ENCODE assay signal across 1 cellular context in the genomic region with DNA sequence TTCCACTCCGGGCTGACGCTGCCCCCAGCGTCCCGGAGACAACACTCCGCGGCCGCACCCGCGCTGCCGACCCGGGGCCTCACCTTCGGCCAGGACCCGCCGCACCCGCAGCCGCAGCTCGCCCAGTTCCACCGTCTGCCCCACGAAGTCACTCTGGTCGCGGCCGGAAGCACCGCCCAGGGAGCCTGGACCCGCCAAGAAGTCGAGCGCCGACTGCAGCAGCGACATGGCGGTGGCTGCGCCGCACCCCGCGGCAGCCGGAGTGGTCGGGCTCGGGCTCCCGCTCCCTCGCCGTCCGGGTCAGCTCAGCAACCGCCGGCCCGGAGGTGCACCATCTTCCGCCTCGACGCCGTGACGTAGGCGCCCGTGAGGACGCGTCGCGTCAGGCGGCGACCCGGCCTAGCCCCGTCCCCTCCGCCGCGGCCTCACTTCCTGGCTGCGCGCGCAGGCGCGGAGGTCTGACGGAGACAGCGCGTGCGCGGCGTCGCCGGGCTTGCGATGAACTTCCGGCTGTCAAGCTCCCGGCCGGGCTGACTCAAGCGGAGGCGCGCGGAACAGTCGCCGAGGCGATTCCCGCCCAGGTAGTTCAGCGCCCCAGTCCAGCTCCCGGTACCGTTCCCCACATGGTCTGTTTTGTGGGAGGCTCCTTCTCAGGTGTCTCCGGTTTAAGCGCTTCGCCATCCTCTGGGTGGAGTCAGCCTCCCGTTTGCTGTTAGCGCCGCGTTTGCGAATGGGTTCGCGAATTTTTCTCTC.
TF ChIP-seq lines count a peak whose summit lies in the region.

Gene GAK (minus strand): TSS at position 357 of the 753 bp plus-strand sequence. CDS start 129 bp downstream, at position 228.
A gene with protein sequence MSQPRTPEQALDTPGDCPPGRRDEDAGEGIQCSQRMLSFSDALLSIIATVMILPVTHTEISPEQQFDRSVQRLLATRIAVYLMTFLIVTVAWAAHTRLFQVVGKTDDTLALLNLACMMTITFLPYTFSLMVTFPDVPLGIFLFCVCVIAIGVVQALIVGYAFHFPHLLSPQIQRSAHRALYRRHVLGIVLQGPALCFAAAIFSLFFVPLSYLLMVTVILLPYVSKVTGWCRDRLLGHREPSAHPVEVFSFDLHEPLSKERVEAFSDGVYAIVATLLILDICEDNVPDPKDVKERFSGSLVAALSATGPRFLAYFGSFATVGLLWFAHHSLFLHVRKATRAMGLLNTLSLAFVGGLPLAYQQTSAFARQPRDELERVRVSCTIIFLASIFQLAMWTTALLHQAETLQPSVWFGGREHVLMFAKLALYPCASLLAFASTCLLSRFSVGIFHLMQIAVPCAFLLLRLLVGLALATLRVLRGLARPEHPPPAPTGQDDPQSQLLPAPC (plus strand): TSS at position 501 of the 753 bp plus-strand sequence. CDS start 15,280 bp downstream, outside the sequence.

TF ChIP-seq in HepG2, 621 proteins besides CTCF, POLR2A, EP300 and RAD21 (continued from another document and continues in another):
- no peak for TF ChIP-seq ZNF512 (CRISPR knock-in tag; IDR thresholded peaks at IDR 0.05)
- TF ChIP-seq ZNF547 (CRISPR knock-in tag; IDR thresholded peaks at IDR 0.05), result peak; percentile 86
- TF ChIP-seq ZKSCAN8 (CRISPR knock-in tag; IDR thresholded peaks at IDR 0.05; ENCODE audit: borderline replicate concordance), result peak; percentile 12; the same call in 1 of the 2 replicates
- TF ChIP-seq PHF8 (CRISPR knock-in tag; IDR thresholded peaks at IDR 0.05), result peak; percentile 90
- TF ChIP-seq, protein P1, sequence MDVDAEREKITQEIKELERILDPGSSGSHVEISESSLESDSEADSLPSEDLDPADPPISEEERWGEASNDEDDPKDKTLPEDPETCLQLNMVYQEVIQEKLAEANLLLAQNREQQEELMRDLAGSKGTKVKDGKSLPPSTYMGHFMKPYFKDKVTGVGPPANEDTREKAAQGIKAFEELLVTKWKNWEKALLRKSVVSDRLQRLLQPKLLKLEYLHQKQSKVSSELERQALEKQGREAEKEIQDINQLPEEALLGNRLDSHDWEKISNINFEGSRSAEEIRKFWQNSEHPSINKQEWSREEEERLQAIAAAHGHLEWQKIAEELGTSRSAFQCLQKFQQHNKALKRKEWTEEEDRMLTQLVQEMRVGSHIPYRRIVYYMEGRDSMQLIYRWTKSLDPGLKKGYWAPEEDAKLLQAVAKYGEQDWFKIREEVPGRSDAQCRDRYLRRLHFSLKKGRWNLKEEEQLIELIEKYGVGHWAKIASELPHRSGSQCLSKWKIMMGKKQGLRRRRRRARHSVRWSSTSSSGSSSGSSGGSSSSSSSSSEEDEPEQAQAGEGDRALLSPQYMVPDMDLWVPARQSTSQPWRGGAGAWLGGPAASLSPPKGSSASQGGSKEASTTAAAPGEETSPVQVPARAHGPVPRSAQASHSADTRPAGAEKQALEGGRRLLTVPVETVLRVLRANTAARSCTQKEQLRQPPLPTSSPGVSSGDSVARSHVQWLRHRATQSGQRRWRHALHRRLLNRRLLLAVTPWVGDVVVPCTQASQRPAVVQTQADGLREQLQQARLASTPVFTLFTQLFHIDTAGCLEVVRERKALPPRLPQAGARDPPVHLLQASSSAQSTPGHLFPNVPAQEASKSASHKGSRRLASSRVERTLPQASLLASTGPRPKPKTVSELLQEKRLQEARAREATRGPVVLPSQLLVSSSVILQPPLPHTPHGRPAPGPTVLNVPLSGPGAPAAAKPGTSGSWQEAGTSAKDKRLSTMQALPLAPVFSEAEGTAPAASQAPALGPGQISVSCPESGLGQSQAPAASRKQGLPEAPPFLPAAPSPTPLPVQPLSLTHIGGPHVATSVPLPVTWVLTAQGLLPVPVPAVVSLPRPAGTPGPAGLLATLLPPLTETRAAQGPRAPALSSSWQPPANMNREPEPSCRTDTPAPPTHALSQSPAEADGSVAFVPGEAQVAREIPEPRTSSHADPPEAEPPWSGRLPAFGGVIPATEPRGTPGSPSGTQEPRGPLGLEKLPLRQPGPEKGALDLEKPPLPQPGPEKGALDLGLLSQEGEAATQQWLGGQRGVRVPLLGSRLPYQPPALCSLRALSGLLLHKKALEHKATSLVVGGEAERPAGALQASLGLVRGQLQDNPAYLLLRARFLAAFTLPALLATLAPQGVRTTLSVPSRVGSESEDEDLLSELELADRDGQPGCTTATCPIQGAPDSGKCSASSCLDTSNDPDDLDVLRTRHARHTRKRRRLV (CRISPR knock-in tag; IDR thresholded peaks at IDR 0.05), result no peak
- no peak for TF ChIP-seq ZNF17 (CRISPR knock-in tag; IDR thresholded peaks at IDR 0.05)
- peak; percentile 85; the same call in 1 of the 2 replicates for TF ChIP-seq ZNF747 (CRISPR knock-in tag; IDR thresholded peaks at IDR 0.05; ENCODE audit: borderline replicate concordance)
- peak; percentile 72; the same call in 1 of the 2 replicates for TF ChIP-seq KDM2A (CRISPR knock-in tag; IDR thresholded peaks at IDR 0.05; ENCODE audit: borderline replicate concordance, low read depth)
- TF ChIP-seq ZNF138 (CRISPR knock-in tag; IDR thresholded peaks at IDR 0.05; ENCODE audit: low read depth), result peak; percentile 89
- TF ChIP-seq ZEB1 (IDR thresholded peaks at IDR 0.05; ENCODE audit: insufficient replicate concordance, low read depth), result no peak
- TF ChIP-seq MYNN (CRISPR knock-in tag; IDR thresholded peaks at IDR 0.05; ENCODE audit: low read depth), result no peak
- TF ChIP-seq FOXO1 (CRISPR knock-in tag; IDR thresholded peaks at IDR 0.05), result no peak; the same call in 1 of the 2 replicates
- TF ChIP-seq ATF6 (CRISPR knock-in tag; conservative IDR thresholded peaks at IDR 0.05), result no peak
- TF ChIP-seq EHMT2 (IDR thresholded peaks at IDR 0.05; ENCODE audit: borderline replicate concordance, low read depth, low read length), result no peak
- TF ChIP-seq ZMAT3 (CRISPR knock-in tag; conservative IDR thresholded peaks at IDR 0.05), result peak; percentile 86
- no peak for TF ChIP-seq KDM1A (CRISPR knock-in tag; IDR thresholded peaks at IDR 0.05)
- TF ChIP-seq SMARCC2 (IDR thresholded peaks at IDR 0.05), result no peak
- peak; percentile 88 for TF ChIP-seq ZNF891 (CRISPR knock-in tag; IDR thresholded peaks at IDR 0.05)
- TF ChIP-seq SP5 (CRISPR knock-in tag; IDR thresholded peaks at IDR 0.05; ENCODE audit: borderline replicate concordance, low read depth), result no peak
- TF ChIP-seq ZZZ3 (CRISPR knock-in tag; IDR thresholded peaks at IDR 0.05; ENCODE audit: borderline replicate concordance), result peak; percentile 76; the same call in 1 of the 2 replicates
- peak; percentile 72 for TF ChIP-seq KDM5B (CRISPR knock-in tag; IDR thresholded peaks at IDR 0.05; ENCODE audit: borderline replicate concordance)
- no peak for TF ChIP-seq ZNF75D (CRISPR knock-in tag; IDR thresholded peaks at IDR 0.05; ENCODE audit: borderline replicate concordance)
- TF ChIP-seq LBX2 (CRISPR knock-in tag; IDR thresholded peaks at IDR 0.05; ENCODE audit: borderline replicate concordance), result peak; percentile 35; the same call in 1 of the 2 replicates
- no peak for TF ChIP-seq ZNF3 (CRISPR knock-in tag; IDR thresholded peaks at IDR 0.05)
- TF ChIP-seq ZNF782 (CRISPR knock-in tag; IDR thresholded peaks at IDR 0.05; ENCODE audit: borderline replicate concordance), result no peak
- TF ChIP-seq ZNF510 (CRISPR knock-in tag; IDR thresholded peaks at IDR 0.05; ENCODE audit: low read depth), result no peak
- no peak for TF ChIP-seq HNF4A (CRISPR knock-in tag; IDR thresholded peaks at IDR 0.05)
- TF ChIP-seq, protein P2, sequence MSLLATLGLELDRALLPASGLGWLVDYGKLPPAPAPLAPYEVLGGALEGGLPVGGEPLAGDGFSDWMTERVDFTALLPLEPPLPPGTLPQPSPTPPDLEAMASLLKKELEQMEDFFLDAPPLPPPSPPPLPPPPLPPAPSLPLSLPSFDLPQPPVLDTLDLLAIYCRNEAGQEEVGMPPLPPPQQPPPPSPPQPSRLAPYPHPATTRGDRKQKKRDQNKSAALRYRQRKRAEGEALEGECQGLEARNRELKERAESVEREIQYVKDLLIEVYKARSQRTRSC (CRISPR knock-in tag; IDR thresholded peaks at IDR 0.05; ENCODE audit: low read depth), result no peak
- TF ChIP-seq, protein P3, sequence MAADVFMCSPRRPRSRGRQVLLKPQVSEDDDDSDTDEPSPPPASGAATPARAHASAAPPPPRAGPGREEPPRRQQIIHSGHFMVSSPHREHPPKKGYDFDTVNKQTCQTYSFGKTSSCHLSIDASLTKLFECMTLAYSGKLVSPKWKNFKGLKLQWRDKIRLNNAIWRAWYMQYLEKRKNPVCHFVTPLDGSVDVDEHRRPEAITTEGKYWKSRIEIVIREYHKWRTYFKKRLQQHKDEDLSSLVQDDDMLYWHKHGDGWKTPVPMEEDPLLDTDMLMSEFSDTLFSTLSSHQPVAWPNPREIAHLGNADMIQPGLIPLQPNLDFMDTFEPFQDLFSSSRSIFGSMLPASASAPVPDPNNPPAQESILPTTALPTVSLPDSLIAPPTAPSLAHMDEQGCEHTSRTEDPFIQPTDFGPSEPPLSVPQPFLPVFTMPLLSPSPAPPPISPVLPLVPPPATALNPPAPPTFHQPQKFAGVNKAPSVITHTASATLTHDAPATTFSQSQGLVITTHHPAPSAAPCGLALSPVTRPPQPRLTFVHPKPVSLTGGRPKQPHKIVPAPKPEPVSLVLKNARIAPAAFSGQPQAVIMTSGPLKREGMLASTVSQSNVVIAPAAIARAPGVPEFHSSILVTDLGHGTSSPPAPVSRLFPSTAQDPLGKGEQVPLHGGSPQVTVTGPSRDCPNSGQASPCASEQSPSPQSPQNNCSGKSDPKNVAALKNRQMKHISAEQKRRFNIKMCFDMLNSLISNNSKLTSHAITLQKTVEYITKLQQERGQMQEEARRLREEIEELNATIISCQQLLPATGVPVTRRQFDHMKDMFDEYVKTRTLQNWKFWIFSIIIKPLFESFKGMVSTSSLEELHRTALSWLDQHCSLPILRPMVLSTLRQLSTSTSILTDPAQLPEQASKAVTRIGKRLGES (CRISPR knock-in tag; IDR thresholded peaks at IDR 0.05; ENCODE audit: borderline replicate concordance), result no peak
- no peak for TF ChIP-seq NCOR1 (IDR thresholded peaks at IDR 0.05; ENCODE audit: borderline replicate concordance, low read length)
- TF ChIP-seq ZNF354B (CRISPR knock-in tag; IDR thresholded peaks at IDR 0.05), result 0 out of 2 replicates have a peak, but pooled peaks have one; percentile 85
- TF ChIP-seq KLF6 (CRISPR knock-in tag; IDR thresholded peaks at IDR 0.05), result 0 out of 2 replicates have a peak, but pooled peaks have one; percentile 33
- 0 out of 4 replicates have a peak, but pooled peaks of 1 of the 2 experiments have one; percentile 26 for TF ChIP-seq KLF16 (CRISPR knock-in tag; IDR thresholded peaks at IDR 0.05)
- TF ChIP-seq, protein P4, sequence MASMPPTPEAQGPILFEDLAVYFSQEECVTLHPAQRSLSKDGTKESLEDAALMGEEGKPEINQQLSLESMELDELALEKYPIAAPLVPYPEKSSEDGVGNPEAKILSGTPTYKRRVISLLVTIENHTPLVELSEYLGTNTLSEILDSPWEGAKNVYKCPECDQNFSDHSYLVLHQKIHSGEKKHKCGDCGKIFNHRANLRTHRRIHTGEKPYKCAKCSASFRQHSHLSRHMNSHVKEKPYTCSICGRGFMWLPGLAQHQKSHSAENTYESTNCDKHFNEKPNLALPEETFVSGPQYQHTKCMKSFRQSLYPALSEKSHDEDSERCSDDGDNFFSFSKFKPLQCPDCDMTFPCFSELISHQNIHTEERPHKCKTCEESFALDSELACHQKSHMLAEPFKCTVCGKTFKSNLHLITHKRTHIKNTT (CRISPR knock-in tag; IDR thresholded peaks at IDR 0.05), result no peak
- TF ChIP-seq KAT7 (CRISPR knock-in tag; IDR thresholded peaks at IDR 0.05; ENCODE audit: borderline replicate concordance), result peak; percentile 64; the same call in 1 of the 2 replicates
- TF ChIP-seq GTF2F1 (IDR thresholded peaks at IDR 0.05; ENCODE audit: low read length), result no peak
- 0 out of 2 replicates have a peak, but pooled peaks have one; percentile 31 for TF ChIP-seq PPARG (CRISPR knock-in tag; conservative IDR thresholded peaks at IDR 0.05)
- TF ChIP-seq ZSCAN25 (CRISPR knock-in tag; IDR thresholded peaks at IDR 0.05), result 0 out of 2 replicates have a peak, but pooled peaks have one; percentile 28
- peak; percentile 75; the same call in 1 of the 2 replicates for TF ChIP-seq MXD4 (CRISPR knock-in tag; IDR thresholded peaks at IDR 0.05)
- no peak for TF ChIP-seq ZNF263 (CRISPR knock-in tag; IDR thresholded peaks at IDR 0.05)
- TF ChIP-seq ZNF572 (CRISPR knock-in tag; IDR thresholded peaks at IDR 0.05), result no peak
- TF ChIP-seq HMG20B (CRISPR knock-in tag; conservative IDR thresholded peaks at IDR 0.05), result no peak
- peak; percentile 65 for TF ChIP-seq HCFC1 (IDR thresholded peaks at IDR 0.05; ENCODE audit: low read depth, low read length)
